1 cellular context compared by ENCODE assay signal in the genomic region with DNA sequence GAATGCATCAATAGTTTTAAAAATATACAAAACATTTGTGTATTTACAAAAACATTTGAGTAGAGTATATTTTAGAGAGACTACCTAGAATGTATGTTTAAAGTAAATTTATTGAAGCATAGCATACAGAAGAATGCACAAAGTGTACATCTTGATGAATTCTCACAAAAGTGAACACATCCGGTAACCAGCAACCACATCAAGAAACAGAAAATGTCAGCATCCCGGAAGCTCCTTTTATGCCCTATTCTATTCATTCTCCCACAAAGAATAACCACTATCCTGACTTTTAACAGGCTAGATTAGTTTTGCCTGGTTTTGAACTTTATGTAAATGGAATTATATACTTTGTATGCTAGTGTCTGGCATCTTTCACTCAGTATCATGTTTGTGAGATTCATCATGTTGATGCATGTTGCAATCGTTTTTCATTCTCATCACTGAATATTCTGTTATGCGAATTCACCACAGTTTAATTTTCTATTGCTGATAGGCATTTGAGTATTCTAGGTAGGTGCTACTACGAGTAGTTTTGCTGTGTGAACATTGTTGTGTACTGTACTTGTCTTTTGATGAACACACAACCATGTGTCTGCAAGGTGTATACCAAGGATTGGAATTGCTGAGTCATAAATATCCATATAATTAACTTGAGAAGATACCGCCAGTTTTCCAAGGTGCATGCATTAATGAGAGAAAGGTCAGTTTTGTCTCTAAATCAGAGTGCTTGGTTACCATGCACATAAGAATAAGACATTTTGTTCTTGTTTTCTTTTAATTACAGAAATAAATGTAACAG.
TF ChIP-seq lines count a peak whose summit lies in the region.

No MANE protein-coding gene starts in this region.

TF ChIP-seq in WTC11, 78 proteins besides CTCF, POLR2A, EP300 and RAD21 (continued from another document):
- TF ChIP-seq ZNF219 (CRISPR knock-in tag; IDR thresholded peaks at IDR 0.05; ENCODE audit: borderline replicate concordance) (no peak), ZNF232 (CRISPR knock-in tag; IDR thresholded peaks at IDR 0.05) (no peak), PRDM15 (CRISPR knock-in tag; IDR thresholded peaks at IDR 0.05) (no peak), MYBL2 (CRISPR knock-in tag; IDR thresholded peaks at IDR 0.05) (no peak), GTF2I (CRISPR knock-in tag; conservative IDR thresholded peaks at IDR 0.05) (no peak), TEAD1 (CRISPR knock-in tag; IDR thresholded peaks at IDR 0.05) (no peak), ZNF121 (CRISPR knock-in tag; IDR thresholded peaks at IDR 0.05) (no peak), MXD4 (CRISPR knock-in tag; IDR thresholded peaks at IDR 0.05; ENCODE audit: borderline replicate concordance) (no peak)
- TF ChIP-seq, protein P1, sequence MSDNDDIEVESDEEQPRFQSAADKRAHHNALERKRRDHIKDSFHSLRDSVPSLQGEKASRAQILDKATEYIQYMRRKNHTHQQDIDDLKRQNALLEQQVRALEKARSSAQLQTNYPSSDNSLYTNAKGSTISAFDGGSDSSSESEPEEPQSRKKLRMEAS (CRISPR knock-in tag; IDR thresholded peaks at IDR 0.05), result no peak
